20 cellular contexts compared by ENCODE assay signal in genomic region chr10:132616995-132617780, GRCh38.
DNase-seq lines count a peak whose midpoint lies in the region; ATAC-seq and TF ChIP-seq lines count a peak whose summit lies in the region.
"Had no signal": no experiment of that assay in that cellular context is flagged by ENCODE, and none has a peak within 500 bp of the region (broad histone marks: within the 10 kb centered on the region; RNA-seq: fewer than 3 reads in every experiment).

No MANE protein-coding gene starts in this region.

- peaks cover 18% of the 10 kb centered on the region for H3K27me3 Mint-ChIP-seq in activated CD8-positive, alpha-beta memory T cell treated with anti-CD3 and anti-CD28 coated beads, Interleukin-2, amount 10 ng/mL, durations not matched to agents 7 days and 5 days
- no peaks in the 10 kb centered on the region for H3K27me3 Mint-ChIP-seq in CD8-positive, alpha-beta T cell (ENCODE audit: low read depth)
- H3K27me3 Mint-ChIP-seq: activated naive CD8-positive, alpha-beta T cell; brain had no signal

- peak overlapping the region; percentile 27 for H3K27ac ChIP-seq in CD8-positive, alpha-beta T cell (ENCODE audit: low read depth, low read length)
- H3K27ac ChIP-seq in fibroblast of lung (ENCODE audit: insufficient read depth, low read length), result no peak overlapping the region
- H3K27ac ChIP-seq in osteoblast (ENCODE audit: low read depth, low read length), result no peak overlapping the region
- no peak overlapping the region for H3K27ac ChIP-seq in colonic mucosa
- H3K27ac ChIP-seq: BLaER1 treated with 17β-estradiol and CSF1 and Interleukin-3, amounts not matched to agents 10 nM and 100 nM; foreskin keratinocyte; upper lobe of left lung had no signal

- no peak for TF ChIP-seq CTCF in CD8-positive, alpha-beta T cell (IDR thresholded peaks at IDR 0.05)
- no peak for TF ChIP-seq CTCF in fibroblast of lung (conservative IDR thresholded peaks at IDR 0.05 in 1 of 2, IDR thresholded peaks at IDR 0.05 in 1 of 2; ENCODE audit: low read depth in 1 of 2, low read length in 2 of 2)
- TF ChIP-seq CTCF in osteoblast (IDR thresholded peaks at IDR 0.05; ENCODE audit: extremely low read depth, low read depth, low read length), result no peak
- no peak for TF ChIP-seq CTCF in colonic mucosa (IDR thresholded peaks at IDR 0.05)

- no peak overlapping the region for H2AFZ ChIP-seq in fibroblast of lung (ENCODE audit: low read length)
- H2AFZ ChIP-seq in osteoblast (ENCODE audit: low read length), result no peak overlapping the region

- ATAC-seq in activated CD8-positive, alpha-beta memory T cell treated with anti-CD3 and anti-CD28 coated beads, Interleukin-2, amount 10 ng/mL, durations not matched to agents 7 days and 5 days, result peak; percentile 27
- ATAC-seq in CD8-positive, alpha-beta T cell, result no peak
- ATAC-seq: foreskin keratinocyte had no signal

- no peak overlapping the region for H3K4me3 ChIP-seq in CD8-positive, alpha-beta T cell (ENCODE audit: low read depth, low read length)
- H3K4me3 ChIP-seq in fibroblast of lung (replicated peaks in 1 of 4; ENCODE audit: control extremely low read depth in 1 of 4, insufficient read depth in 1 of 4, low read depth in 3 of 4, low read length in 4 of 4) (no peak overlapping the region), osteoblast (ENCODE audit: insufficient read depth, low read length) (no peak overlapping the region), colonic mucosa (no peak overlapping the region)
- H3K4me3 ChIP-seq: BLaER1 treated with 17β-estradiol and CSF1 and Interleukin-3, amounts not matched to agents 10 nM and 100 nM; upper lobe of left lung had no signal

- H4K20me1 ChIP-seq in fibroblast of lung (ENCODE audit: control insufficient read depth, extremely low read depth, insufficient read depth, low read length) (peaks cover 3% of the 10 kb centered on the region), osteoblast (ENCODE audit: insufficient read depth, low read length) (peaks cover 37% of the 10 kb centered on the region)

- CTCF ChIA-PET in activated CD8-positive, alpha-beta memory T cell treated with anti-CD3 and anti-CD28 coated beads, Interleukin-2, amount 10 ng/mL, durations not matched to agents 7 days and 5 days (lab: Charles Lee), result interaction anchor here (1.6 kb wide), 1 partner anchor 17 kb away, joined by 4 read pairs; no protein-coding TSS in a partner anchor
- CTCF ChIA-PET in CD8-positive, alpha-beta T cell (lab: Charles Lee), result interaction anchor here (0.6 to 1.9 kb wide), 4 partner anchors 13 to 246 kb away, joined by 3 to 6 read pairs (median 3); no protein-coding TSS in a partner anchor

- peaks cover 21% of the 10 kb centered on the region for H3K36me3 Mint-ChIP-seq in activated CD8-positive, alpha-beta memory T cell treated with anti-CD3 and anti-CD28 coated beads, Interleukin-2, amount 10 ng/mL, durations not matched to agents 7 days and 5 days
- peaks cover 38% of the 10 kb centered on the region for H3K36me3 Mint-ChIP-seq in CD8-positive, alpha-beta T cell

- peaks cover 7% of the 10 kb centered on the region for H3K9me3 ChIP-seq in CD8-positive, alpha-beta T cell (ENCODE audit: low read length)
- no peaks in the 10 kb centered on the region for H3K9me3 ChIP-seq in fibroblast of lung (ENCODE audit: control insufficient read depth, insufficient read depth, low read depth, low read length)
- no peaks in the 10 kb centered on the region for H3K9me3 ChIP-seq in osteoblast (ENCODE audit: low read depth, low read length)
- no peaks in the 10 kb centered on the region for H3K9me3 ChIP-seq in colonic mucosa

- H3K4me1 Mint-ChIP-seq in activated CD8-positive, alpha-beta memory T cell treated with anti-CD3 and anti-CD28 coated beads, Interleukin-2, amount 10 ng/mL, durations not matched to agents 7 days and 5 days, result peaks cover 17% of the 10 kb centered on the region
- peaks cover 25% of the 10 kb centered on the region for H3K4me1 Mint-ChIP-seq in CD8-positive, alpha-beta T cell (ENCODE audit: low read depth)

- intact Hi-C loops in CD8-positive, alpha-beta T cell (cut with DNase I, micrococcal nuclease), result loop anchor here in 1 of 2 experiments (5.0 kb wide), 1 partner anchor 80 kb away; the partner anchor contains the start of gene INPP5A
- intact Hi-C loops in colonic mucosa (cut with DNase I), result no loop called here

- H3K9ac ChIP-seq in fibroblast of lung (ENCODE audit: insufficient read depth, low read length), result peak overlapping the region; percentile 23
- H3K9ac ChIP-seq in colonic mucosa (ENCODE audit: low read depth in 2 of 2, low read length in 2 of 2), result no peak overlapping the region
- H3K9ac ChIP-seq: BLaER1 treated with 17β-estradiol and CSF1 and Interleukin-3, amounts not matched to agents 10 nM and 100 nM had no signal

- no peaks in the 10 kb centered on the region for H3K36me3 ChIP-seq in CD8-positive, alpha-beta T cell (ENCODE audit: insufficient read depth, low read length)
- H3K36me3 ChIP-seq in fibroblast of lung (ENCODE audit: control insufficient read depth, insufficient read depth, low read length) (no peaks in the 10 kb centered on the region), osteoblast (ENCODE audit: insufficient read depth, low read length) (no peaks in the 10 kb centered on the region), colonic mucosa (no peaks in the 10 kb centered on the region)

- H3K27ac Mint-ChIP-seq in activated CD8-positive, alpha-beta memory T cell treated with anti-CD3 and anti-CD28 coated beads, Interleukin-2, amount 10 ng/mL, durations not matched to agents 7 days and 5 days, result no peak overlapping the region
- H3K27ac Mint-ChIP-seq in CD8-positive, alpha-beta T cell, result peak overlapping the region; percentile 91

- H3K9me3 Mint-ChIP-seq in activated CD8-positive, alpha-beta memory T cell treated with anti-CD3 and anti-CD28 coated beads, Interleukin-2, amount 10 ng/mL, durations not matched to agents 7 days and 5 days (ENCODE audit: low read depth), result peaks cover 13% of the 10 kb centered on the region
- peaks cover 25% of the 10 kb centered on the region for H3K9me3 Mint-ChIP-seq in CD8-positive, alpha-beta T cell

- H3K79me2 ChIP-seq in fibroblast of lung (ENCODE audit: control insufficient read depth, insufficient read depth, low read length) (no peaks in the 10 kb centered on the region), osteoblast (ENCODE audit: insufficient read depth, low read length) (peaks cover 4% of the 10 kb centered on the region)

- POLR2A ChIA-PET in CD8-positive, alpha-beta T cell (lab: Charles Lee), result no interaction called here

- no peak for DNase-seq in activated CD8-positive, alpha-beta memory T cell treated with anti-CD3 and anti-CD28 coated beads, Interleukin-2, amount 10 ng/mL, durations not matched to agents 7 days and 5 days
- no peak for DNase-seq in activated CD8-positive, alpha-beta memory T cell treated with anti-CD3 and anti-CD28 coated beads, Interleukin-2, amount 50 U/mL, for 48 hours
- DNase-seq in CD8-positive, alpha-beta T cell, result no peak
- DNase-seq in fibroblast of lung (ENCODE audit: low read depth in 2 of 2) (no peak), osteoblast (ENCODE audit: insufficient read length, low spot score, missing footprints) (peak; percentile 73), NCI-H524 treated with DMSO at 0.1 percent for 48 hours (lab: John Stamatoyannopoulos, UW) (no peak), colonic mucosa (no peak)
- DNase-seq in stimulated activated CD4-positive, alpha-beta T cell treated with anti-CD3 and anti-CD28 coated beads, Interleukin-12 subunit alpha, Interleukin-12 subunit beta, amount 100 ng/mL, for 4 hours, result no peak
- DNase-seq: dermis blood vessel endothelial cell; foreskin keratinocyte; GDM1; KG1; kidney glomerular epithelial cell; midbrain; NCI-H2029; NK-92 treated with Interleukin-12 subunit alpha and Interleukin-12 subunit beta, amount 100 ng/mL, for 24 hours; upper lobe of left lung had no signal

- no peaks in the 10 kb centered on the region for H3K27me3 ChIP-seq in CD8-positive, alpha-beta T cell (ENCODE audit: insufficient read depth, low read length)
- H3K27me3 ChIP-seq in fibroblast of lung (ENCODE audit: control insufficient read depth, insufficient read depth, low read length) (no peaks in the 10 kb centered on the region), osteoblast (ENCODE audit: insufficient read depth, low read length) (no peaks in the 10 kb centered on the region), colonic mucosa (no peaks in the 10 kb centered on the region)
- H3K27me3 ChIP-seq: BLaER1 treated with 17β-estradiol and CSF1 and Interleukin-3, amounts not matched to agents 10 nM and 100 nM; foreskin keratinocyte; upper lobe of left lung had no signal

- no peak overlapping the region for H3K4me3 Mint-ChIP-seq in activated CD8-positive, alpha-beta memory T cell treated with anti-CD3 and anti-CD28 coated beads, Interleukin-2, amount 10 ng/mL, durations not matched to agents 7 days and 5 days
- no peak overlapping the region for H3K4me3 Mint-ChIP-seq in CD8-positive, alpha-beta T cell
- H3K4me3 Mint-ChIP-seq: brain had no signal

- H3K4me2 ChIP-seq in fibroblast of lung (ENCODE audit: extremely low read depth, insufficient read depth, low read length) (no peak overlapping the region), osteoblast (ENCODE audit: insufficient read depth, low read length) (no peak overlapping the region)

- peaks cover 17% of the 10 kb centered on the region for H3K4me1 ChIP-seq in CD8-positive, alpha-beta T cell (ENCODE audit: insufficient read depth, low read length)
- no peaks in the 10 kb centered on the region for H3K4me1 ChIP-seq in fibroblast of lung (ENCODE audit: control insufficient read depth, extremely low read depth, insufficient read depth, low read length)
- H3K4me1 ChIP-seq in osteoblast (ENCODE audit: insufficient read depth, low read length), result no peaks in the 10 kb centered on the region
- no peaks in the 10 kb centered on the region for H3K4me1 ChIP-seq in colonic mucosa
- H3K4me1 ChIP-seq: foreskin keratinocyte had no signal
